10 cellular contexts compared by ENCODE assay signal in genomic region chr4:153651961-153652784, GRCh38. TPM values are rescaled to one million over a fixed set of nuclear protein-coding genes. Genes with fewer than 3 reads are reported as not detected.
DNase-seq lines count a peak whose midpoint lies in the region; ATAC-seq, FAIRE-seq and TF ChIP-seq lines count a peak whose summit lies in the region.
"Had no signal": no experiment of that assay in that cellular context is flagged by ENCODE, and none has a peak within 500 bp of the region (broad histone marks: within the 10 kb centered on the region; RNA-seq: fewer than 3 reads in every experiment).

No MANE protein-coding gene starts in this region.

- POLR2A ChIA-PET in GM12878 (lab: Charles Lee) = no interaction called here

- WGBS in GM12878 (ENCODE audit: insufficient coverage, insufficient replicate concordance, low lambda C conversion rate, missing lambda C conversion rate) = 56% methylated on average over 11 of the region's 11 CpGs

- SMC1A ChIA-PET in GM12878 (lab: Charles Lee; ENCODE audit: uncharacterized antibody, unreplicated experiment) = interaction anchor here (0.6 to 1.8 kb wide), 3 partner anchors 97 to 306 kb away, joined by 3 to 8 read pairs (median 3); no protein-coding TSS in a partner anchor

- H3K36me3 ChIP-seq in GM12878 (ENCODE audit: control insufficient read depth in 2 of 2, insufficient read depth in 2 of 2, low read length in 1 of 2) = no peaks in the 10 kb centered on the region
- H3K36me3 ChIP-seq in mucosa of rectum (ENCODE audit: control insufficient read depth in 2 of 2, insufficient read depth in 2 of 2, low read length in 2 of 2) = no peaks in the 10 kb centered on the region

- no peak for FAIRE-seq in GM12878 (lab: Jason Lieb, UNC)

- in situ Hi-C loops in GM12878 (cut with MboI) = no loop called here

- DNase-seq in CD1c-positive myeloid dendritic cell (ENCODE audit: extremely low spot score) = peak; percentile 87
- DNase-seq in NB4 (ENCODE audit: low read depth) = peak; percentile 72
- no peak for DNase-seq in GM12878 (ENCODE audit: low read depth, low spot score)
- no peak for DNase-seq in glomerular visceral epithelial cell (ENCODE audit: extremely low spot score)
- no peak for DNase-seq in hepatic stellate cell (ENCODE audit: low spot score)
- DNase-seq in NCI-H1092 (lab: John Stamatoyannopoulos, UW) = no peak
- DNase-seq: HFFc6, NCI-H146 had no signal

- CTCF ChIA-PET in GM12878 (lab: Yijun Ruan, JAX) = interaction anchor here (0.6 to 2.7 kb wide), 4 partner anchors 8 to 306 kb away, joined by 3 to 11 read pairs (median 4); no protein-coding TSS in a partner anchor

- TF ChIP-seq RAD21 in GM12878 (IDR thresholded peaks at IDR 0.05; ENCODE audit: insufficient read depth, low read depth, low read length) = no peak

- H3K27ac ChIP-seq in GM12878 (ENCODE audit: control insufficient read depth, insufficient read depth) = no peak overlapping the region
- H3K27ac ChIP-seq in mucosa of rectum (ENCODE audit: low read depth in 2 of 2, low read length in 2 of 2) = peak overlapping the region; percentile 32 to 46

- no peak overlapping the region for H3K4me2 ChIP-seq in GM12878 (ENCODE audit: control insufficient read depth, insufficient read depth)

- H3K4me1 ChIP-seq in GM12878 (ENCODE audit: control insufficient read depth, insufficient read depth, low read length) (no peaks in the 10 kb centered on the region), mucosa of rectum (ENCODE audit: control insufficient read depth in 2 of 2, insufficient read depth in 2 of 2, low read length in 2 of 2) (no peaks in the 10 kb centered on the region)

- no peak overlapping the region for H3K9ac ChIP-seq in GM12878 (ENCODE audit: control insufficient read depth, insufficient read depth, low read length)
- H3K9ac ChIP-seq in mucosa of rectum (ENCODE audit: low read depth in 1 of 2, low read length in 2 of 2) = no peak overlapping the region

- H4K20me1 ChIP-seq in GM12878 (ENCODE audit: control insufficient read depth, insufficient read depth) = no peaks in the 10 kb centered on the region

- TF ChIP-seq EP300 in GM12878 (IDR thresholded peaks at IDR 0.05; ENCODE audit: borderline replicate concordance in 1 of 2, control insufficient read depth in 1 of 2, low read depth in 2 of 2, low read length in 2 of 2) = no peak

- H3K27me3 ChIP-seq in GM12878 (replicated peaks in 1 of 2; ENCODE audit: control insufficient read depth in 2 of 2, insufficient read depth in 2 of 2, low read length in 1 of 2) = no peaks in the 10 kb centered on the region; a peak in 1 of 4 replicates
- no peaks in the 10 kb centered on the region for H3K27me3 ChIP-seq in mucosa of rectum (ENCODE audit: control insufficient read depth in 2 of 2, insufficient read depth in 2 of 2, low read length in 2 of 2)

- TF ChIP-seq CTCF in NB4 (IDR thresholded peaks at IDR 0.05; ENCODE audit: low read depth, low read length) = no peak
- no peak for TF ChIP-seq CTCF in GM12878 (IDR thresholded peaks at IDR 0.05 in 2 of 3, conservative IDR thresholded peaks at IDR 0.05 in 1 of 3; ENCODE audit: control insufficient read depth in 2 of 3, extremely low read depth in 1 of 3, insufficient read depth in 1 of 3, low read depth in 3 of 3, low read length in 3 of 3)

- no peaks in the 10 kb centered on the region for H3K9me3 ChIP-seq in GM12878 (replicated peaks; ENCODE audit: control insufficient read depth, insufficient read depth, low read length)
- no peaks in the 10 kb centered on the region for H3K9me3 ChIP-seq in mucosa of rectum (ENCODE audit: control insufficient read depth in 2 of 2, low read length in 2 of 2)

- BruUV-seq in GM12878 (replicated peaks; lab: Mats Ljungman, UMichigan) = no TSS peak

- ATAC-seq in GM12878 (no peak), HG02884 (IDR thresholded peaks at IDR 0.05; ENCODE audit: unreplicated experiment) (no peak)

- RAD21 ChIA-PET in GM12878 (lab: Charles Lee; ENCODE audit: unreplicated experiment) = interaction anchor here (1.0 kb wide), 1 partner anchor 8 kb away, joined by 4 read pairs; no protein-coding TSS in a partner anchor

- H2AFZ ChIP-seq in GM12878 (ENCODE audit: control insufficient read depth, low read depth, low read length) = no peak overlapping the region

- no peaks in the 10 kb centered on the region for H3K79me2 ChIP-seq in GM12878 (ENCODE audit: control insufficient read depth, insufficient read depth, low read length)

- H3K4me3 ChIP-seq in NB4 (ENCODE audit: low read depth, low read length) (peak overlapping the region; percentile 13), GM12878 (no peak overlapping the region), mucosa of rectum (ENCODE audit: low read length in 2 of 2) (no peak overlapping the region)

- TF ChIP-seq POLR2A in NB4 (IDR thresholded peaks at IDR 0.05; ENCODE audit: extremely low read depth, insufficient read length) = no peak
- TF ChIP-seq POLR2A in GM12878 (IDR thresholded peaks at IDR 0.05; ENCODE audit: low read depth, low read length) = no peak

- intact Hi-C loops in GM12878 (cut with micrococcal nuclease; ENCODE audit: unreplicated experiment) = no loop called here

TF ChIP-seq in GM12878, 131 proteins besides CTCF, POLR2A, EP300 and RAD21:
- no peak for TF ChIP-seq MTA2 (IDR thresholded peaks at IDR 0.05; ENCODE audit: low read depth)
- 0 out of 2 replicates have a peak, but pooled peaks have one; percentile 6 for TF ChIP-seq SPI1 (IDR thresholded peaks at IDR 0.05; ENCODE audit: borderline replicate concordance, insufficient read depth, low read depth, low read length)

RNA-seq across cellular contexts. Expression of gene TLR2, which starts 31.9 kb away (rescaled TPM):
- 0.54 TPM in 1 of 2 replicates, not detected in the other for total RNA-seq in GM12878 (2013; cell fraction: nucleolus; rRNA removed)
- total RNA-seq in GM12878 (2014; rRNA removed) (under 0.01 TPM in 1 of 2 replicates, not detected in the other), GM12878 (2014; rRNA removed; fragmentation: Illumina TruSeq; extraction: Trizol) (0.09 TPM in 1 of 2 replicates, not detected in the other), GM12878 (2021) (0.08 TPM in 1 of 2 replicates, not detected in the other)
- not detected for polyA plus RNA-seq in GM12878 (2011; ENCODE audit: low read depth)
- polyA plus RNA-seq in GM12878 (2011; rRNA removed) (0.05 and 0.13 TPM in 2 replicates), GM12878 (2014; fragmentation: Illumina TruSeq; extraction: Trizol) (0.07 TPM in 1 of 2 replicates, not detected in the other), GM12878 (2014; fragmentation: Nextera tagmentation; extraction: Ambion mirVana) (under 1 TPM; 0.04 to 0.19 TPM), GM12878 (2014; rRNA removed) (not detected in 2 replicates), GM12878 (2016; fragmentation: Nextera tagmentation; extraction: Ambion mirVana) (not detected)
- 0.03 TPM in 1 of 2 replicates, not detected in the other for polyA plus RNA-seq in GM12878 (2011; cell fraction: cytosol; rRNA removed)
- 0.20 and 0.33 TPM in 2 replicates for polyA plus RNA-seq in GM12878 (2011; cell fraction: nucleus; rRNA removed)
- 0.30 and 0.38 TPM in 2 replicates for polyA plus RNA-seq in GM12878 (2012)
- 0.07 TPM in 1 of 2 replicates, not detected in the other for polyA minus RNA-seq in GM12878 (2011; rRNA and poly(A)+ RNA removed)
- polyA minus RNA-seq in GM12878 (2011; cell fraction: cytosol; rRNA and poly(A)+ RNA removed) = not detected in 2 replicates
- polyA minus RNA-seq in GM12878 (2011; cell fraction: nucleus; rRNA and poly(A)+ RNA removed) = 0.19 and 0.24 TPM in 2 replicates
- total RNA-seq: HFFc6 had no signal

Comparison
In these comparisons a context has a peak if more than half of its experiments do, and no peak if none do; other contexts are left out.
1. DNase-seq: peak in CD1c-positive myeloid dendritic cell (single experiment) and NB4 (single experiment); none in GM12878 (single experiment), glomerular visceral epithelial cell (single experiment), hepatic stellate cell (single experiment) and NCI-H1092 (single experiment).